8 cellular contexts compared by ENCODE assay signal in genomic region chr11:75384438-75385080, GRCh38.
DNase-seq lines count a peak whose midpoint lies in the region; ATAC-seq and FAIRE-seq lines count a peak whose summit lies in the region.

No MANE protein-coding gene starts in this region.

- H3K27ac Mint-ChIP-seq in activated naive CD4-positive, alpha-beta T cell treated with anti-CD3 and anti-CD28 coated beads, Interleukin-2, amount 50 U/mL, for 24 hours, result peak overlapping the region; percentile 57

- H3K36me3 Mint-ChIP-seq in activated naive CD4-positive, alpha-beta T cell treated with anti-CD3 and anti-CD28 coated beads, Interleukin-2, amount 50 U/mL, for 24 hours, result no peaks in the 10 kb centered on the region

- intact Hi-C loops in head of caudate nucleus (cut with DNase I), result loop anchor here (2.0 kb wide), 2 partner anchors 56 to 104 kb away; no protein-coding TSS in a partner anchor

- no peak for FAIRE-seq in urothelium cell line (lab: Jason Lieb, UNC)

- H3K9me3 Mint-ChIP-seq in activated naive CD4-positive, alpha-beta T cell treated with anti-CD3 and anti-CD28 coated beads, Interleukin-2, amount 50 U/mL, for 24 hours, result no peaks in the 10 kb centered on the region

- peak overlapping the region; percentile 61 for H3K4me3 Mint-ChIP-seq in activated naive CD4-positive, alpha-beta T cell treated with anti-CD3 and anti-CD28 coated beads, Interleukin-2, amount 50 U/mL, for 24 hours

- no peaks in the 10 kb centered on the region for H3K27me3 Mint-ChIP-seq in activated naive CD4-positive, alpha-beta T cell treated with anti-CD3 and anti-CD28 coated beads, Interleukin-2, amount 50 U/mL, for 24 hours

- ATAC-seq in HG02840 (IDR thresholded peaks at IDR 0.05; ENCODE audit: low FRiP score, unreplicated experiment), result no peak

- H3K4me1 Mint-ChIP-seq in activated naive CD4-positive, alpha-beta T cell treated with anti-CD3 and anti-CD28 coated beads, Interleukin-2, amount 50 U/mL, for 24 hours, result peaks cover 28% of the 10 kb centered on the region

- DNase-seq in EL (peak; percentile 65), MV-4-11 (lab: John Stamatoyannopoulos, UW) (peak; percentile 48), SW480 (ENCODE audit: low spot score) (peak; percentile 47), head of caudate nucleus (peak; percentile 70 to 94 (median 86)), pons (ENCODE audit: low spot score) (peak; percentile 74), urothelium cell line (ENCODE audit: low spot score) (peak; percentile 85)
